In the genomic region with DNA sequence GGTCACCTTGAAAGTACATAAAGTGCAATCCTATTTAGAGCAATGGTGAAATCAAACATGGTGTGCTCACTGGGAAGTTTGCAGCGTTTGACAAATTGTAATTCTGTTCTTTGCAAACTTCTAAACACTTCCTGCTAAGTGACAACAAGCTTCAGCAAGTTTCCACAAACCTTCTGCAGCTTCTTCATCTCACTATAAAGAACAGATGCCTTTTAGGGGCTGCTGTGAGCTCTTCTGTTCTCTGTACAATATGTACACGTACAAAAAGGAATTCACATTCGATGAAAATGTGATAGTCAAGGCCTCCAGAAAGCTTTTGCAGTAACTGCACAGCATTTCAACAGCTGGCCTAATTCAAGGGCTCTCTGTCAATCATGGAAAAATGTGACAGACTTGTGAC, we compare ENCODE assay signal across 24 cellular contexts.
"Had no signal": no experiment of that assay in that cellular context is flagged by ENCODE, and none has a peak within 500 bp of the region (broad histone marks: within the 10 kb centered on the region; RNA-seq: fewer than 3 reads in every experiment).

No MANE protein-coding gene starts in this region.

- H3K27me3 ChIP-seq: SJCRH30 had no signal

- H3K4me2 ChIP-seq: KMS-11, SK-N-SH had no signal

- H3K9ac ChIP-seq: KMS-11, SK-N-SH had no signal

- H3K36me3 ChIP-seq: SJCRH30, WERI-Rb-1 had no signal

- ATAC-seq: activated CD4-positive, alpha-beta T cell treated with anti-CD3 and anti-CD28 coated beads for 36 hours; activated T-helper 17 cell treated with anti-CD3 and anti-CD28 coated beads, Interleukin-2, amount 50 U/mL, for 72 hours; Panc1; Right ventricle myocardium inferior had no signal

- H3K4me3 ChIP-seq: SJCRH30 had no signal

- H3K9me2 ChIP-seq: SK-N-SH had no signal

- H3K4me1 ChIP-seq: SJCRH30 had no signal

- H3K27ac ChIP-seq: KMS-11, SJCRH30, WERI-Rb-1 had no signal

- DNase-seq: activated CD4-positive, alpha-beta memory T cell treated with anti-CD3 and anti-CD28 coated beads, Interleukin-2, amount 10 ng/mL, durations not matched to agents 7 days and 5 days; activated CD4-positive, alpha-beta T cell treated with anti-CD3 and anti-CD28 coated beads for 36 hours; activated CD4-positive, alpha-beta T cell treated with anti-CD3 and anti-CD28 coated beads, Interleukin-2, amount 50 U/mL, for 1 hour; activated gamma-delta T cell; activated naive CD4-positive, alpha-beta T cell treated with anti-CD3 and anti-CD28 coated beads for 36 hours; activated T-cell treated with anti-CD3 and anti-CD28 coated beads for 4 hours; activated T-cell treated with anti-CD3 and anti-CD28 coated beads, Interleukin-2, amount 50 U/mL, for 48 hours; caudate nucleus; NCI-H1092; NCI-H1417; NCI-H1694 treated with DMSO at 0.1 percent for 48 hours; NCI-H2029 treated with DMSO at 0.1 percent for 48 hours; NCI-H345; NCI-H510A treated with DMSO at 0.1 percent for 48 hours; OCI-M1; RPMI8226; SJCRH30; SK-N-SH; T-helper 1 cell; WERI-Rb-1 had no signal

- H3K9me3 ChIP-seq: SJCRH30, SK-N-SH had no signal
